Comparison of ENCODE assay signal across 20 cellular contexts in the genomic region with DNA sequence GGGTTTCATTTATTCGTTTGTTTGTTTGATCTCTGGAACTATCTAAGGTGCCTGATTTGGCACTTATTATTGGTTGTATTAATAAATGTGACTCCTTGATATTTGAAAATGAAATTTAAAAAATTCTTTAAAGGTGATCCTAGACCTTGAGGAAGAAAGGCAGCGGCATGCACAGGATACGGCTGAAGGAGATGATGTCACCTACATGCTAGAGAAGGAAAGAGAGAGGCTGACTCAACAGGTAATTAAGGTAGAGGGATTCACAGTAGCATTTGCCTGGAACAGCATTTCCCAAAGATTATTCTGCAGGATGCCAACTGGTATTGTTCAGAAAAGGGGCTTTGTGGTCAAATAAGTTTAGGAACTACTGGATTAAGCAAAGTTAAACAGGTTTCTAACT. TPM values are rescaled to one million over a fixed set of nuclear protein-coding genes. Genes with fewer than 3 reads are reported as not detected.
"Had no signal": no experiment of that assay in that cellular context is flagged by ENCODE, and none has a peak within 500 bp of the region (broad histone marks: within the 10 kb centered on the region; RNA-seq: fewer than 3 reads in every experiment).

No MANE protein-coding gene starts in this region.

- DNase-seq: activated CD4-positive, alpha-beta memory T cell treated with anti-CD3 and anti-CD28 coated beads, Interleukin-2, amount 10 ng/mL, durations not matched to agents 7 days and 5 days; activated CD4-positive, alpha-beta T cell treated with anti-CD3 and anti-CD28 coated beads for 48 hours; activated CD4-positive, CD25-positive, alpha-beta regulatory T cell; activated CD8-positive, alpha-beta memory T cell treated with anti-CD3 and anti-CD28 coated beads, Interleukin-2, amount 10 ng/mL, durations not matched to agents 7 days and 5 days; activated naive CD4-positive, alpha-beta T cell; activated naive CD8-positive, alpha-beta T cell treated with anti-CD3 and anti-CD28 coated beads for 36 hours; amniotic stem cell; effector memory CD8-positive, alpha-beta T cell; heart right ventricle; left cardiac atrium; lower lobe of right lung; occipital lobe; posterior cingulate gyrus; stimulated activated CD4-positive, alpha-beta T cell treated with anti-CD3 and anti-CD28 coated beads, Interleukin-2, amount 100 ng/mL, for 24 hours; stimulated activated naive CD8-positive, alpha-beta T cell treated with anti-CD3 and anti-CD28 coated beads, Interleukin-15, Interleukin-2, amounts not matched to agents 100 U/mL and 50 U/mL, for 24 hours; substantia nigra; T-cell; tibial artery; uterus had no signal

- H3K27ac ChIP-seq: gastroesophageal sphincter, heart right ventricle, lower lobe of right lung, tibial artery, uterus had no signal

- H3K36me3 ChIP-seq: uterus had no signal

- H3K4me3 ChIP-seq: gastroesophageal sphincter, heart right ventricle, lower lobe of right lung, tibial artery, uterus had no signal

- H3K4me1 ChIP-seq: uterus had no signal

- H3K9me3 ChIP-seq: gastroesophageal sphincter, heart right ventricle, lower lobe of right lung, tibial artery, uterus had no signal

- ATAC-seq: activated CD8-positive, alpha-beta memory T cell treated with anti-CD3 and anti-CD28 coated beads, Interleukin-2, amount 10 ng/mL, durations not matched to agents 7 days and 5 days; effector memory CD8-positive, alpha-beta T cell; gastroesophageal sphincter; heart right ventricle; left cardiac atrium; stimulated activated naive CD8-positive, alpha-beta T cell treated with anti-CD3 and anti-CD28 coated beads, Interleukin-15, Interleukin-2, amounts not matched to agents 100 U/mL and 50 U/mL, for 24 hours; T-cell had no signal

- H3K27me3 ChIP-seq: gastroesophageal sphincter, heart right ventricle, tibial artery, uterus had no signal

RNA-seq across cellular contexts. Expression of a gene that starts 54.4 kb away (rescaled TPM):
- total RNA-seq: activated naive CD8-positive, alpha-beta T cell treated with anti-CD3 and anti-CD28 coated beads for 36 hours had no signal
